23 cellular contexts compared by ENCODE assay signal in the genomic region with DNA sequence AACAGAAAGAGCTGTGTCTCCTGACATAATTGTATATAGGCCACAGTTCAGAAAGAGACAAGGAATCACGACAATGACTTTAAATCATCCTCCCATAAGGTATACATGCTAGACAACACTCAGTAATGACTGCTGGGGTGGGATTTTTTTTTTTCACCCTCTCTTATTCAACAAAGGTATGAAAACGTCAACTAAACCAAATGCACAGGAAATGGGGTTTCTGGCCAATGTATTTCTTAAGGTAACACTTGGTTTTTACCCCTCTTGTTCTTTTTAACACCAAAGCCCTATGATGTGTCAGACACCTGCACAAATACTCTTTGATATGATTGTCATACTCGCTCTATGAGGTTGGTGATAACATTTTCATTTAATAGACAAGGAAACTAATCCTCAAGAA.
DNase-seq lines count a peak whose midpoint lies in the region; ATAC-seq and TF ChIP-seq lines count a peak whose summit lies in the region.
"Had no signal": no experiment of that assay in that cellular context is flagged by ENCODE, and none has a peak within 500 bp of the region (broad histone marks: within the 10 kb centered on the region; RNA-seq: fewer than 3 reads in every experiment).

No MANE protein-coding gene starts in this region.

- no peaks in the 10 kb centered on the region for H3K36me3 ChIP-seq in colonic mucosa
- H3K36me3 ChIP-seq: spleen, upper lobe of right lung had no signal

- intact Hi-C loops in activated CD4-positive, alpha-beta T cell treated with anti-CD3 and anti-CD28 coated beads, Interleukin-2, amount 10 ng/mL, durations not matched to agents 24 days and 14 days (cut with micrococcal nuclease): no loop called here
- intact Hi-C loops in colonic mucosa (cut with DNase I): no loop called here

- peaks cover 6% of the 10 kb centered on the region for H3K27me3 Mint-ChIP-seq in activated CD4-positive, alpha-beta T cell treated with anti-CD3 and anti-CD28 coated beads, Interleukin-2, amount 10 ng/mL, durations not matched to agents 24 days and 14 days
- peaks cover 0 to 10% of the 10 kb centered on the region in 2 donors for H3K27me3 Mint-ChIP-seq in natural killer cell treated with Interleukin-12 subunit alpha and Interleukin-12 subunit beta and Interleukin-15 and Interleukin-18, amount 100 ng/mL, for 72 hours
- peaks cover 10 to 12% of the 10 kb centered on the region in 2 donors for H3K27me3 Mint-ChIP-seq in stimulated activated naive B cell treated with anti-CD40 and anti-IgM and Interleukin-4, amounts not matched to agents 10 μg/mL and 1 μg/mL and 100 μg/mL, for 72 hours

- H3K27ac Mint-ChIP-seq in activated CD4-positive, alpha-beta T cell treated with anti-CD3 and anti-CD28 coated beads, Interleukin-2, amount 10 ng/mL, durations not matched to agents 24 days and 14 days: peak overlapping the region; percentile 1
- H3K27ac Mint-ChIP-seq in natural killer cell treated with Interleukin-12 subunit alpha and Interleukin-12 subunit beta and Interleukin-15 and Interleukin-18, amount 100 ng/mL, for 72 hours: peak overlapping the region in 1 of 2 donors; percentile 34
- no peak overlapping the region for H3K27ac Mint-ChIP-seq in stimulated activated naive B cell treated with anti-CD40 and anti-IgM and Interleukin-4, amounts not matched to agents 10 μg/mL and 1 μg/mL and 100 μg/mL, for 72 hours
- H3K27ac Mint-ChIP-seq: B cell had no signal

- peak overlapping the region; percentile 27 for H3K4me3 ChIP-seq in Jurkat, Clone E6-1 (ENCODE audit: low read length)
- H3K4me3 ChIP-seq in colonic mucosa: no peak overlapping the region
- H3K4me3 ChIP-seq: A549, body of pancreas, spleen, upper lobe of right lung had no signal

- DNase-seq in activated CD4-positive, alpha-beta T cell treated with anti-CD3 and anti-CD28 coated beads, Interleukin-2, amount 10 ng/mL, durations not matched to agents 24 days and 14 days: no peak
- no peak for DNase-seq in activated CD4-positive, alpha-beta T cell treated with anti-CD3 and anti-CD28 coated beads, Interleukin-2, amount 50 U/mL, for 1 hour
- peak; percentile 93 for DNase-seq in Jurkat, Clone E6-1 (ENCODE audit: low read depth, low spot score)
- no peak for DNase-seq in colonic mucosa
- no peak for DNase-seq in natural killer cell treated with Interleukin-12 subunit alpha and Interleukin-12 subunit beta and Interleukin-15 and Interleukin-18, amount 100 ng/mL, for 72 hours (ENCODE audit: low spot score)
- DNase-seq in NK-92 treated with Interleukin-12 subunit alpha and Interleukin-12 subunit beta, amount 100 ng/mL, for 24 hours (lab: John Stamatoyannopoulos, UW): no peak
- DNase-seq in stimulated activated naive B cell treated with anti-CD40 and anti-IgM and Interleukin-4, amounts not matched to agents 10 μg/mL and 1 μg/mL and 100 μg/mL, for 72 hours: no peak
- DNase-seq: activated CD4-positive, alpha-beta T cell treated with anti-CD3 and anti-CD28 coated beads, Interleukin-2, amount 50 U/mL, for 4 hours; activated T-cell treated with anti-CD3 and anti-CD28 coated beads for 4 hours; body of pancreas; effector CD8-positive, alpha-beta T cell; kidney; MV-4-11; NCI-H1694; NCI-H2227 treated with DMSO at 0.1 percent for 48 hours; Right ventricle myocardium superior; spleen; stimulated activated CD4-positive, alpha-beta T cell treated with anti-CD3 and anti-CD28 coated beads, Interleukin-4, amount 100 ng/mL, for 24 hours; SW 1271; upper lobe of right lung had no signal

- no peaks in the 10 kb centered on the region for H3K4me1 ChIP-seq in colonic mucosa
- H3K4me1 ChIP-seq: A549, body of pancreas, upper lobe of right lung had no signal

- H3K27ac ChIP-seq in colonic mucosa: peak overlapping the region; percentile 21
- H3K27ac ChIP-seq: A549, upper lobe of right lung had no signal

- no peak overlapping the region for H3K4me3 Mint-ChIP-seq in activated CD4-positive, alpha-beta T cell treated with anti-CD3 and anti-CD28 coated beads, Interleukin-2, amount 10 ng/mL, durations not matched to agents 24 days and 14 days
- peak overlapping the region; percentile 41 for H3K4me3 Mint-ChIP-seq in natural killer cell treated with Interleukin-12 subunit alpha and Interleukin-12 subunit beta and Interleukin-15 and Interleukin-18, amount 100 ng/mL, for 72 hours
- no peak overlapping the region for H3K4me3 Mint-ChIP-seq in stimulated activated naive B cell treated with anti-CD40 and anti-IgM and Interleukin-4, amounts not matched to agents 10 μg/mL and 1 μg/mL and 100 μg/mL, for 72 hours
- H3K4me3 Mint-ChIP-seq: B cell had no signal

- H3K9me3 ChIP-seq in colonic mucosa: no peaks in the 10 kb centered on the region
- H3K9me3 ChIP-seq: A549, body of pancreas, upper lobe of right lung had no signal

- no peak for TF ChIP-seq CTCF in colonic mucosa (IDR thresholded peaks at IDR 0.05)

- H3K9me3 Mint-ChIP-seq in activated CD4-positive, alpha-beta T cell treated with anti-CD3 and anti-CD28 coated beads, Interleukin-2, amount 10 ng/mL, durations not matched to agents 24 days and 14 days: peaks cover 6% of the 10 kb centered on the region
- no peaks in the 10 kb centered on the region for H3K9me3 Mint-ChIP-seq in natural killer cell treated with Interleukin-12 subunit alpha and Interleukin-12 subunit beta and Interleukin-15 and Interleukin-18, amount 100 ng/mL, for 72 hours
- peaks cover 2% of the 10 kb centered on the region in 2 donors for H3K9me3 Mint-ChIP-seq in stimulated activated naive B cell treated with anti-CD40 and anti-IgM and Interleukin-4, amounts not matched to agents 10 μg/mL and 1 μg/mL and 100 μg/mL, for 72 hours

- peak overlapping the region in 1 of 2 donors; percentile 29 for H3K9ac ChIP-seq in colonic mucosa (ENCODE audit: low read depth in 2 of 2, low read length in 2 of 2)

- H3K36me3 Mint-ChIP-seq in activated CD4-positive, alpha-beta T cell treated with anti-CD3 and anti-CD28 coated beads, Interleukin-2, amount 10 ng/mL, durations not matched to agents 24 days and 14 days (ENCODE audit: low read depth): peaks cover under 1% of the 10 kb centered on the region
- H3K36me3 Mint-ChIP-seq in natural killer cell treated with Interleukin-12 subunit alpha and Interleukin-12 subunit beta and Interleukin-15 and Interleukin-18, amount 100 ng/mL, for 72 hours: peaks cover 15% of the 10 kb centered on the region
- no peaks in the 10 kb centered on the region for H3K36me3 Mint-ChIP-seq in stimulated activated naive B cell treated with anti-CD40 and anti-IgM and Interleukin-4, amounts not matched to agents 10 μg/mL and 1 μg/mL and 100 μg/mL, for 72 hours

- peaks cover 13% of the 10 kb centered on the region for H3K4me1 Mint-ChIP-seq in activated CD4-positive, alpha-beta T cell treated with anti-CD3 and anti-CD28 coated beads, Interleukin-2, amount 10 ng/mL, durations not matched to agents 24 days and 14 days
- peaks cover 26 to 31% of the 10 kb centered on the region in 2 donors for H3K4me1 Mint-ChIP-seq in natural killer cell treated with Interleukin-12 subunit alpha and Interleukin-12 subunit beta and Interleukin-15 and Interleukin-18, amount 100 ng/mL, for 72 hours (ENCODE audit: low read depth in 2 of 2)
- no peaks in the 10 kb centered on the region for H3K4me1 Mint-ChIP-seq in stimulated activated naive B cell treated with anti-CD40 and anti-IgM and Interleukin-4, amounts not matched to agents 10 μg/mL and 1 μg/mL and 100 μg/mL, for 72 hours
- H3K4me1 Mint-ChIP-seq: B cell had no signal

- peak; percentile 74 to 82 for ATAC-seq in natural killer cell treated with Interleukin-12 subunit alpha and Interleukin-12 subunit beta and Interleukin-15 and Interleukin-18, amount 100 ng/mL, for 72 hours
- ATAC-seq in stimulated activated naive B cell treated with anti-CD40 and anti-IgM and Interleukin-4, amounts not matched to agents 10 μg/mL and 1 μg/mL and 100 μg/mL, for 72 hours (replicated peaks): no peak
- ATAC-seq in HG03135 (IDR thresholded peaks at IDR 0.05; ENCODE audit: unreplicated experiment): no peak
- ATAC-seq: A549, body of pancreas, upper lobe of right lung had no signal

- H3K27me3 ChIP-seq in colonic mucosa: no peaks in the 10 kb centered on the region
- H3K27me3 ChIP-seq: body of pancreas, upper lobe of right lung had no signal

Comparison
In these comparisons a context has a peak if more than half of its experiments do, and no peak if none do; other contexts are left out.
1. ATAC-seq: peak in natural killer cell treated with Interleukin-12 subunit alpha and Interleukin-12 subunit beta and Interleukin-15 and Interleukin-18, amount 100 ng/mL, for 72 hours (2 of 2); none in stimulated activated naive B cell treated with anti-CD40 and anti-IgM and Interleukin-4, amounts not matched to agents 10 μg/mL and 1 μg/mL and 100 μg/mL, for 72 hours (0 of 2) and HG03135 (single experiment).